21 cellular contexts compared by ENCODE assay signal in the genomic region with DNA sequence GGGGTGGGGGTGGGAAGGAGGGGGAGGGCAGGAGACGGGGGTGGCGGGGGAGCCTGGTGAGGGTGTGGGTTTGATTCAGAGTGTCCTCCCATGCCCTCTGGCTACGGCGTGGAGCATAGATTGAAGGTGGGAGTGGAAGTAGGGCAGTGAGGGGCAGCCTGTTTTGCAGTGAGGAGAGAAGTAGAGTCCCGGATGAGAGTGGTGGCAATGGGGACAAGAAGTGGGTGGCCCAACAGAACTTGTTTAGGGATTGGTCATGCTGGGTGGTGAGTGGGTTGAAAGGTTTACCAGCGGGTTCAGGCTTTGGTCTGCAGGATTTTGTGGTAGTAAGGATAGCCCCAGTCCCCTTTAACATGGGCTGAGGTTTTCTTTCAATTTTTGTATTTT. TPM values are rescaled to one million over a fixed set of nuclear protein-coding genes. Genes with fewer than 3 reads are reported as not detected.
"Had no signal": no experiment of that assay in that cellular context is flagged by ENCODE, and none has a peak within 500 bp of the region (broad histone marks: within the 10 kb centered on the region; RNA-seq: fewer than 3 reads in every experiment).

No MANE protein-coding gene starts in this region.

- H3K4me3 ChIP-seq: body of pancreas, coronary artery, esophagus squamous epithelium, psoas muscle, right lobe of liver, testis had no signal

- H3K9me3 ChIP-seq: body of pancreas, esophagus squamous epithelium, psoas muscle, right lobe of liver, testis had no signal

- H3K4me1 ChIP-seq: right lobe of liver, testis had no signal

- DNase-seq: activated CD4-positive, alpha-beta T cell treated with anti-CD3 and anti-CD28 coated beads for 48 hours; activated CD8-positive, alpha-beta memory T cell treated with anti-CD3 and anti-CD28 coated beads, Interleukin-2, amount 50 U/mL, for 4 hours; activated CD8-positive, alpha-beta T cell treated with anti-CD3 and anti-CD28 coated beads, Interleukin-2, amount 10 ng/mL, durations not matched to agents 7 days and 5 days; activated gamma-delta T cell treated with Interleukin-2 at 50 U/mL for 16 hours; amygdala; body of pancreas; central memory CD4-positive, alpha-beta T cell; effector CD8-positive, alpha-beta T cell; esophagus squamous epithelium; left ventricle myocardium superior; psoas muscle; stimulated activated naive CD8-positive, alpha-beta T cell treated with anti-CD3 and anti-CD28 coated beads, Interleukin-15, amount 100 ng/mL, for 72 hours; T-helper 17 cell; testis; WERI-Rb-1 had no signal

- ATAC-seq: activated CD8-positive, alpha-beta T cell treated with anti-CD3 and anti-CD28 coated beads, Interleukin-2, amount 10 ng/mL, durations not matched to agents 7 days and 5 days; body of pancreas; left ventricle myocardium superior; psoas muscle; stimulated activated naive CD8-positive, alpha-beta T cell treated with anti-CD3 and anti-CD28 coated beads, Interleukin-15, amount 100 ng/mL, for 72 hours; T-helper 17 cell had no signal

- H3K27ac ChIP-seq: coronary artery, esophagus squamous epithelium, psoas muscle, right lobe of liver, testis, WERI-Rb-1 had no signal

- H3K36me3 ChIP-seq: esophagus squamous epithelium, right lobe of liver had no signal

- H3K27me3 ChIP-seq: body of pancreas, esophagus squamous epithelium, right lobe of liver, testis had no signal

RNA-seq across cellular contexts. Expression of a gene that starts 36.1 kb away (rescaled TPM):
- total RNA-seq: activated CD8-positive, alpha-beta T cell treated with anti-CD3 and anti-CD28 coated beads, Interleukin-2, amount 10 ng/mL, durations not matched to agents 7 days and 5 days; body of pancreas; endothelial cell of umbilical vein; esophagus squamous epithelium; fibroblast of villous mesenchyme; left ventricle myocardium superior; omental fat pad; psoas muscle; right lobe of liver; T-helper 17 cell; urinary bladder had no signal
- polyA plus RNA-seq: endothelial cell of umbilical vein, urinary bladder had no signal
